20 cellular contexts compared by ENCODE assay signal in the genomic region with DNA sequence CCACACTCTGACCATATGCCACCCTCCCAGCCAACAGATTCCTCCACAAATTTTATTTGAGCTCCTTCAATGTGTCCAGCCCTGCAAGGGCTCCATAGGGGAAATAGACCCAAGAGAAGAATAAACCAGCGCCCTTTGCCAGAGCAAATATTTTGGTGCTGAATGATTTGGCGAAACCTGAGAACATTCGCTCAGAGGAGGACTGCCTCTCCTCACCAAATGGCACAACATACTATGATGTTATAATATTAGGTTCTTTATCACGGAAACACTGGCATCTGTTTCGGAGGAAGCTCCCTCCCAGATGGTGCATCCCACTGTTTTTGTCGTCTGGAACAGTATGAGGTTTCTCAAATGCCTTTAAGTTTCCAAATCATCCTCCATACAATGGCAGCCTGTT.
DNase-seq lines count a peak whose midpoint lies in the region; ATAC-seq and TF ChIP-seq lines count a peak whose summit lies in the region.
"Had no signal": no experiment of that assay in that cellular context is flagged by ENCODE, and none has a peak within 500 bp of the region (broad histone marks: within the 10 kb centered on the region; RNA-seq: fewer than 3 reads in every experiment).

No MANE protein-coding gene starts in this region.

- no peak overlapping the region for H3K4me3 Mint-ChIP-seq in activated naive CD4-positive, alpha-beta T cell treated with anti-CD3 and anti-CD28 coated beads, Interleukin-2, amount 10 ng/mL, durations not matched to agents 7 days and 5 days
- H3K4me3 Mint-ChIP-seq: CD8-positive, alpha-beta memory T cell; T-helper 17 cell had no signal

- H3K27me3 ChIP-seq in IMR-90 (ENCODE audit: control insufficient read depth, insufficient read depth, low read length) (no peaks in the 10 kb centered on the region), thoracic aorta (replicated peaks; ENCODE audit: insufficient read depth) (no peaks in the 10 kb centered on the region)

- H3K23ac ChIP-seq in IMR-90 (ENCODE audit: low read depth, low read length): no peak overlapping the region

- no peak overlapping the region for H2AK9ac ChIP-seq in IMR-90 (replicated peaks; ENCODE audit: low read depth, low read length, poor library complexity)

- TF ChIP-seq RAD21 in IMR-90 (IDR thresholded peaks at IDR 0.05; ENCODE audit: low read length): no peak

- peak overlapping the region; percentile 47 for H2AK5ac ChIP-seq in IMR-90 (ENCODE audit: low read depth, low read length)

- H3K4me3 ChIP-seq in IMR-90 (ENCODE audit: insufficient read depth, low read depth, low read length) (no peak overlapping the region), thoracic aorta (no peak overlapping the region)
- H3K4me3 ChIP-seq: SJCRH30 had no signal

- POLR2A ChIA-PET in IMR-90 (lab: Charles Lee; ENCODE audit: unreplicated experiment): no interaction called here

- dilution Hi-C loops in IMR-90 (cut with HindIII; ENCODE audit: low sequenced_read_pairs, unreplicated experiment): no loop called here

- peaks cover 3% of the 10 kb centered on the region; the same call in 1 of the 2 replicates for H3K4me1 ChIP-seq in IMR-90 (ENCODE audit: control insufficient read depth, insufficient read depth, low read length)
- H3K4me1 ChIP-seq in thoracic aorta (ENCODE audit: control insufficient read depth in 1 of 2, low read depth in 2 of 2): peaks cover 32 to 84% of the 10 kb centered on the region in 2 donors
- H3K4me1 ChIP-seq: BE2C, SJCRH30 had no signal

- no CpG with 5 or more reads among the region's 6 CpGs for WGBS in IMR-90 (ENCODE audit: extremely low coverage in 2 of 2, insufficient read length in 1 of 2), 2 experiments

- H3K9me1 ChIP-seq in IMR-90 (ENCODE audit: insufficient read depth, low read length): peaks cover 5% of the 10 kb centered on the region

- H2BK20ac ChIP-seq in IMR-90 (ENCODE audit: low read depth, low read length): 0 out of 2 replicates have a peak overlapping the region, but pooled peaks have one; percentile 36

- H3K56ac ChIP-seq in IMR-90 (ENCODE audit: extremely low read depth, insufficient read depth, low read length): no peak overlapping the region

- no TSS peak for BruUV-seq in IMR-90 (replicated peaks; lab: Mats Ljungman, UMichigan)

- H3K4me2 ChIP-seq in IMR-90 (ENCODE audit: low read depth, low read length): no peak overlapping the region

- no peak for TF ChIP-seq POLR2A in IMR-90 (IDR thresholded peaks at IDR 0.05; ENCODE audit: low read depth, low read length)

- H2BK15ac ChIP-seq in IMR-90 (ENCODE audit: low read depth, low read length): peak overlapping the region; percentile 15; the same call in 1 of the 3 replicates

- H2BK120ac ChIP-seq in IMR-90 (ENCODE audit: low read depth, low read length): peak overlapping the region; percentile 47; the same call in 1 of the 2 replicates

- in situ Hi-C loops in IMR-90 (cut with MboI; ENCODE audit: low sequenced_read_pairs): no loop called here

- TF ChIP-seq CTCF in IMR-90 (conservative IDR thresholded peaks at IDR 0.05; ENCODE audit: low read depth, low read length): no peak
- no peak for TF ChIP-seq CTCF in thoracic aorta (IDR thresholded peaks at IDR 0.05)

- H3K9me3 Mint-ChIP-seq in activated naive CD4-positive, alpha-beta T cell treated with anti-CD3 and anti-CD28 coated beads, Interleukin-2, amount 10 ng/mL, durations not matched to agents 7 days and 5 days: no peaks in the 10 kb centered on the region

- no peak overlapping the region for H3K27ac Mint-ChIP-seq in activated naive CD4-positive, alpha-beta T cell treated with anti-CD3 and anti-CD28 coated beads, Interleukin-2, amount 10 ng/mL, durations not matched to agents 7 days and 5 days
- H3K27ac Mint-ChIP-seq: CD8-positive, alpha-beta memory T cell; T-helper 17 cell had no signal

- H4K8ac ChIP-seq in IMR-90 (ENCODE audit: low read depth in 2 of 2, low read length in 2 of 2): no peak overlapping the region

- no peak overlapping the region for H3K18ac ChIP-seq in IMR-90 (ENCODE audit: low read depth, low read length)

- DNase-seq in IMR-90: peak; percentile 12
- DNase-seq in NCI-H446 (lab: John Stamatoyannopoulos, UW): peak; percentile 6 to 66
- peak; percentile 65 for DNase-seq in fibroblast of gingiva (ENCODE audit: low read depth)
- DNase-seq in thoracic aorta (ENCODE audit: low spot score): no peak
- DNase-seq in activated naive CD4-positive, alpha-beta T cell treated with anti-CD3 and anti-CD28 coated beads, Interleukin-2, amount 10 ng/mL, durations not matched to agents 7 days and 5 days: no peak
- no peak for DNase-seq in Right ventricle myocardium inferior (ENCODE audit: missing footprints)
- DNase-seq: BE2C; CD8-positive, alpha-beta memory T cell; DND-41; GF-D8; KBM-7; NCI-H1048; NCI-H187; NCI-H526 treated with DMSO at 0.1 percent for 48 hours; OCI-M1; RPMI8226; SJCRH30; T-helper 17 cell had no signal

- H3K9me3 ChIP-seq in IMR-90 (ENCODE audit: control insufficient read depth, insufficient read depth, low read length): no peaks in the 10 kb centered on the region
- no peaks in the 10 kb centered on the region for H3K9me3 ChIP-seq in thoracic aorta
- H3K9me3 ChIP-seq: BE2C, SJCRH30 had no signal

- peak overlapping the region; percentile 0; the same call in 1 of the 2 replicates for H3K4ac ChIP-seq in IMR-90 (ENCODE audit: low read depth, low read length)

- H3K79me1 ChIP-seq in IMR-90 (ENCODE audit: low read depth in 1 of 2, low read length in 2 of 2): no peaks in the 10 kb centered on the region

- no peak overlapping the region for H2BK5ac ChIP-seq in IMR-90 (ENCODE audit: low read depth, low read length, poor library complexity, severe bottlenecking)

- H2AFZ ChIP-seq in IMR-90 (replicated peaks; ENCODE audit: low read length, poor library complexity): no peak overlapping the region

- no peak overlapping the region for H4K5ac ChIP-seq in IMR-90 (ENCODE audit: low read depth, low read length)

- no peaks in the 10 kb centered on the region for H3K36me3 Mint-ChIP-seq in activated naive CD4-positive, alpha-beta T cell treated with anti-CD3 and anti-CD28 coated beads, Interleukin-2, amount 10 ng/mL, durations not matched to agents 7 days and 5 days
- H3K36me3 Mint-ChIP-seq: CD8-positive, alpha-beta memory T cell had no signal

- H3K14ac ChIP-seq in IMR-90 (replicated peaks; ENCODE audit: low read depth, low read length): no peak overlapping the region

- H3K9ac ChIP-seq in IMR-90 (ENCODE audit: low read depth, low read length): no peak overlapping the region

- ATAC-seq in IMR-90 (ENCODE audit: low read depth): no peak
- no peak for ATAC-seq in thoracic aorta (ENCODE audit: insufficient number of reproducible peaks, low FRiP score, low read depth)
- ATAC-seq in GM21526 (IDR thresholded peaks at IDR 0.05; ENCODE audit: low FRiP score, unreplicated experiment): no peak
- ATAC-seq in HG03571 (IDR thresholded peaks at IDR 0.05; ENCODE audit: unreplicated experiment): no peak
- ATAC-seq in Right ventricle myocardium inferior: no peak
- ATAC-seq: T-helper 17 cell had no signal

- intact Hi-C loops in IMR-90 (cut with micrococcal nuclease) (loop anchor here (5.0 kb wide), 1 partner anchor 140 kb away; a partner anchor contains a TSS), Right ventricle myocardium inferior (cut with DNase I) (loop anchor here (5.0 to 10.0 kb wide), 3 partner anchors 140 to 332 kb away; a partner anchor contains a TSS)

- CTCF ChIA-PET in IMR-90 (lab: Yijun Ruan, JAX): interaction anchor here (0.6 kb wide), 1 partner anchor 430 kb away, joined by 3 read pairs; no protein-coding TSS in a partner anchor
- CTCF ChIA-PET in activated naive CD4-positive, alpha-beta T cell treated with anti-CD3 and anti-CD28 coated beads, Interleukin-2, amount 10 ng/mL, durations not matched to agents 7 days and 5 days (lab: Charles Lee): no interaction called here

- H3K27me3 Mint-ChIP-seq in activated naive CD4-positive, alpha-beta T cell treated with anti-CD3 and anti-CD28 coated beads, Interleukin-2, amount 10 ng/mL, durations not matched to agents 7 days and 5 days: peaks cover 46% of the 10 kb centered on the region

- H3K36me3 ChIP-seq in IMR-90 (ENCODE audit: control insufficient read depth, insufficient read depth, low read length): no peaks in the 10 kb centered on the region
- no peaks in the 10 kb centered on the region for H3K36me3 ChIP-seq in thoracic aorta
- H3K36me3 ChIP-seq: BE2C, SJCRH30 had no signal

- no peak overlapping the region for H3K27ac ChIP-seq in IMR-90 (ENCODE audit: insufficient read depth, low read length)
- H3K27ac ChIP-seq in thoracic aorta: peak overlapping the region; percentile 84 to 92
- H3K27ac ChIP-seq: SJCRH30 had no signal

- H4K91ac ChIP-seq in IMR-90 (ENCODE audit: insufficient read depth, low read depth, low read length): no peak overlapping the region

- peaks cover 12% of the 10 kb centered on the region for H3K4me1 Mint-ChIP-seq in activated naive CD4-positive, alpha-beta T cell treated with anti-CD3 and anti-CD28 coated beads, Interleukin-2, amount 10 ng/mL, durations not matched to agents 7 days and 5 days

- H4K20me1 ChIP-seq in IMR-90 (ENCODE audit: insufficient read depth, low read length): no peaks in the 10 kb centered on the region

TF ChIP-seq in IMR-90, 13 proteins besides CTCF, POLR2A, EP300 and RAD21 (continues in another document):
- no peak for TF ChIP-seq CEBPB (IDR thresholded peaks at IDR 0.05; ENCODE audit: low read depth, low read length)
- TF ChIP-seq MAZ (IDR thresholded peaks at IDR 0.05; ENCODE audit: borderline replicate concordance, low read depth, low read length): no peak
- TF ChIP-seq SMC3 (IDR thresholded peaks at IDR 0.05; ENCODE audit: low read depth, low read length): no peak
- TF ChIP-seq BHLHE40 (IDR thresholded peaks at IDR 0.05; ENCODE audit: low read depth, low read length): no peak
- no peak for TF ChIP-seq MAFK (IDR thresholded peaks at IDR 0.05; ENCODE audit: low read depth, low read length)
- TF ChIP-seq, protein P1, sequence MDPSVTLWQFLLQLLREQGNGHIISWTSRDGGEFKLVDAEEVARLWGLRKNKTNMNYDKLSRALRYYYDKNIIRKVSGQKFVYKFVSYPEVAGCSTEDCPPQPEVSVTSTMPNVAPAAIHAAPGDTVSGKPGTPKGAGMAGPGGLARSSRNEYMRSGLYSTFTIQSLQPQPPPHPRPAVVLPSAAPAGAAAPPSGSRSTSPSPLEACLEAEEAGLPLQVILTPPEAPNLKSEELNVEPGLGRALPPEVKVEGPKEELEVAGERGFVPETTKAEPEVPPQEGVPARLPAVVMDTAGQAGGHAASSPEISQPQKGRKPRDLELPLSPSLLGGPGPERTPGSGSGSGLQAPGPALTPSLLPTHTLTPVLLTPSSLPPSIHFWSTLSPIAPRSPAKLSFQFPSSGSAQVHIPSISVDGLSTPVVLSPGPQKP (IDR thresholded peaks at IDR 0.05; ENCODE audit: borderline replicate concordance, low read depth, low read length): no peak
- TF ChIP-seq, protein P2, sequence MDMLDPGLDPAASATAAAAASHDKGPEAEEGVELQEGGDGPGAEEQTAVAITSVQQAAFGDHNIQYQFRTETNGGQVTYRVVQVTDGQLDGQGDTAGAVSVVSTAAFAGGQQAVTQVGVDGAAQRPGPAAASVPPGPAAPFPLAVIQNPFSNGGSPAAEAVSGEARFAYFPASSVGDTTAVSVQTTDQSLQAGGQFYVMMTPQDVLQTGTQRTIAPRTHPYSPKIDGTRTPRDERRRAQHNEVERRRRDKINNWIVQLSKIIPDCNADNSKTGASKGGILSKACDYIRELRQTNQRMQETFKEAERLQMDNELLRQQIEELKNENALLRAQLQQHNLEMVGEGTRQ (IDR thresholded peaks at IDR 0.05; ENCODE audit: low read depth, low read length): no peak

Comparison
In these comparisons a context has a peak if more than half of its experiments do, and no peak if none do; other contexts are left out.
1. DNase-seq: peak in IMR-90 (single experiment), NCI-H446 (2 of 2) and fibroblast of gingiva (single experiment); none in thoracic aorta (single experiment), activated naive CD4-positive, alpha-beta T cell treated with anti-CD3 and anti-CD28 coated beads, Interleukin-2, amount 10 ng/mL, durations not matched to agents 7 days and 5 days (single experiment) and Right ventricle myocardium inferior (single experiment).